ENCODE assay signal across 16 cellular contexts in genomic region chr6:21441386-21441785, GRCh38.
DNase-seq lines count a peak whose midpoint lies in the region; ATAC-seq and TF ChIP-seq lines count a peak whose summit lies in the region.
"Had no signal": no experiment of that assay in that cellular context is flagged by ENCODE, and none has a peak within 500 bp of the region (broad histone marks: within the 10 kb centered on the region; RNA-seq: fewer than 3 reads in every experiment).

No MANE protein-coding gene starts in this region.

- CTCF ChIA-PET in MCF 10A (lab: Yijun Ruan, JAX) = interaction anchor here (0.6 to 0.8 kb wide), 2 partner anchors 177 to 805 kb away, joined by 3 read pairs; no protein-coding TSS in a partner anchor
- CTCF ChIA-PET in mammary epithelial cell (lab: Charles Lee; ENCODE audit: low non-redundant PET) = no interaction called here
- CTCF ChIA-PET in SK-N-SH (lab: Yijun Ruan, JAX) = no interaction called here

- no peaks in the 10 kb centered on the region for H3K79me2 ChIP-seq in mammary epithelial cell (ENCODE audit: insufficient read depth, low read length)
- no peaks in the 10 kb centered on the region for H3K79me2 ChIP-seq in SK-N-SH (ENCODE audit: insufficient read depth)

- H3K4me1 ChIP-seq in breast epithelium (no peaks in the 10 kb centered on the region), mammary epithelial cell (ENCODE audit: insufficient read depth, low read length) (peaks cover 8% of the 10 kb centered on the region), ovary (ENCODE audit: insufficient read depth) (peaks cover 2% of the 10 kb centered on the region), spleen (peaks cover 0 to 23% (median 13%) of the 10 kb centered on the region in 6 donors), SK-N-SH (ENCODE audit: control insufficient read depth in 1 of 2, insufficient read depth in 2 of 2, low read depth in 1 of 2, low read length in 1 of 2) (no peaks in the 10 kb centered on the region)

- H3F3A ChIP-seq in SK-N-SH (replicated peaks; ENCODE audit: insufficient read depth) = no peaks in the 10 kb centered on the region

- H3K4me2 ChIP-seq in mammary epithelial cell (ENCODE audit: insufficient read depth, low read depth, low read length) = no peak overlapping the region
- H3K4me2 ChIP-seq in SK-N-SH = no peak overlapping the region

- H3K9ac ChIP-seq in mammary epithelial cell (ENCODE audit: insufficient read depth, low read length) (no peak overlapping the region), SK-N-SH (no peak overlapping the region)

- DNase-seq in MCF 10A (ENCODE audit: unreplicated experiment) (peak; percentile 65), breast epithelium (ENCODE audit: low spot score in 2 of 2) (no peak), NOMO-1 treated with DMSO at 0.1 percent for 48 hours (lab: John Stamatoyannopoulos, UW; ENCODE audit: unreplicated experiment) (peak; percentile 75), mammary epithelial cell (peak; percentile 49), ovary (no peak), spleen (no peak), Right ventricle myocardium superior (no peak), SK-N-SH (no peak)
- DNase-seq: activated CD8-positive, alpha-beta memory T cell treated with anti-CD3 and anti-CD28 coated beads for 24 hours; activated gamma-delta T cell treated with Interleukin-2 at 50 U/mL for 16 hours; Calu3; central memory CD4-positive, alpha-beta T cell; glutamatergic neuron; NCI-H1694; NCI-H524 had no signal

- no peak for TF ChIP-seq EP300 in ovary (IDR thresholded peaks at IDR 0.05)
- no peak for TF ChIP-seq EP300 in SK-N-SH (IDR thresholded peaks at IDR 0.05; ENCODE audit: borderline replicate concordance in 1 of 2, low read depth in 1 of 2, low read length in 1 of 2)

- ATAC-seq in Right ventricle myocardium superior (ENCODE audit: poor library complexity) = no peak
- ATAC-seq: Panc1 had no signal

- H2AFZ ChIP-seq in mammary epithelial cell (ENCODE audit: low read depth, low read length) = no peak overlapping the region
- no peak overlapping the region for H2AFZ ChIP-seq in SK-N-SH (ENCODE audit: low read depth)

- H3K4me3 ChIP-seq in breast epithelium (no peak overlapping the region), mammary epithelial cell (replicated peaks in 1 of 3; ENCODE audit: insufficient read depth in 1 of 3, low read depth in 2 of 3, low read length in 3 of 3) (no peak overlapping the region), ovary (no peak overlapping the region), spleen (no peak overlapping the region), SK-N-SH (ENCODE audit: low read depth in 2 of 2, low read length in 1 of 2) (no peak overlapping the region)

- POLR2A ChIA-PET in MCF 10A (lab: Yijun Ruan, JAX) (no interaction called here), SK-N-SH (lab: Yijun Ruan, JAX) (no interaction called here)

- no peak for TF ChIP-seq RAD21 in SK-N-SH (IDR thresholded peaks at IDR 0.05; ENCODE audit: low read length)

- dilution Hi-C loops in mammary epithelial cell (cut with HindIII; ENCODE audit: low sequenced_read_pairs) = no loop called here

- 81% methylated on average over 6 of the region's 6 CpGs for WGBS in mammary epithelial cell (ENCODE audit: low coverage, missing lambda C conversion rate)
- 89 to 95% (median 92%) methylated on average over 6 of the region's 6 CpGs for WGBS in ovary, 3 donors
- WGBS in spleen, 5 donors = 56 to 70% (median 67%) methylated on average over 6 of the region's 6 CpGs
- 72% methylated on average over 6 of the region's 6 CpGs for WGBS in SK-N-SH (ENCODE audit: low lambda C conversion rate)

- no peak overlapping the region for H3K27ac Mint-ChIP-seq in MCF 10A (ENCODE audit: low read depth, unreplicated experiment)

- TF ChIP-seq POLR2A in breast epithelium (IDR thresholded peaks at IDR 0.05) (no peak), ovary (IDR thresholded peaks at IDR 0.05) (no peak), spleen (IDR thresholded peaks at IDR 0.05) (no peak)

- TF ChIP-seq CTCF in MCF 10A (IDR thresholded peaks at IDR 0.05; ENCODE audit: unreplicated experiment) (no peak), breast epithelium (IDR thresholded peaks at IDR 0.05) (no peak), mammary epithelial cell (conservative IDR thresholded peaks at IDR 0.05 in 1 of 2, IDR thresholded peaks at IDR 0.05 in 1 of 2; ENCODE audit: extremely low read depth in 1 of 2, insufficient read depth in 1 of 2, low read depth in 1 of 2, low read length in 2 of 2) (no peak), ovary (IDR thresholded peaks at IDR 0.05) (no peak), spleen (IDR thresholded peaks at IDR 0.05 in 8 of 11, conservative IDR thresholded peaks at IDR 0.05 in 3 of 11) (no peak), SK-N-SH (IDR thresholded peaks at IDR 0.05) (no peak)

- H3K9me3 Mint-ChIP-seq in MCF 10A (ENCODE audit: unreplicated experiment) = no peaks in the 10 kb centered on the region

- H3K27me3 Mint-ChIP-seq in MCF 10A (ENCODE audit: insufficient read depth, unreplicated experiment) = no peaks in the 10 kb centered on the region

- no peak overlapping the region for H3K27ac ChIP-seq in breast epithelium
- no peak overlapping the region for H3K27ac ChIP-seq in mammary epithelial cell (ENCODE audit: insufficient read depth, low read depth, low read length)
- H3K27ac ChIP-seq in ovary = no peak overlapping the region
- H3K27ac ChIP-seq in spleen = peak overlapping the region in 1 of 8 donors; percentile 57
- no peak overlapping the region for H3K27ac ChIP-seq in SK-N-SH (ENCODE audit: low read depth in 2 of 2, low read length in 1 of 2)

- H3K36me3 ChIP-seq in breast epithelium (no peaks in the 10 kb centered on the region), mammary epithelial cell (ENCODE audit: insufficient read depth, low read length) (no peaks in the 10 kb centered on the region), ovary (no peaks in the 10 kb centered on the region), spleen (no peaks in the 10 kb centered on the region), SK-N-SH (replicated peaks in 1 of 2; ENCODE audit: control insufficient read depth in 1 of 2, insufficient read depth in 2 of 2, low read length in 1 of 2) (no peaks in the 10 kb centered on the region)

- no peak overlapping the region for H3K4me3 Mint-ChIP-seq in MCF 10A (ENCODE audit: unreplicated experiment)

- no peaks in the 10 kb centered on the region for H3K36me3 Mint-ChIP-seq in MCF 10A (ENCODE audit: insufficient read depth, unreplicated experiment)

- H4K20me1 ChIP-seq in mammary epithelial cell (ENCODE audit: insufficient read depth, low read length) (no peaks in the 10 kb centered on the region), SK-N-SH (ENCODE audit: insufficient read depth) (no peaks in the 10 kb centered on the region)

- in situ Hi-C loops in mammary epithelial cell (cut with MboI; ENCODE audit: low sequenced_read_pairs in 2 of 2) = no loop called here

- H3K9me3 ChIP-seq in breast epithelium (no peaks in the 10 kb centered on the region), mammary epithelial cell (replicated peaks; ENCODE audit: insufficient read depth, low read length) (no peaks in the 10 kb centered on the region), ovary (no peaks in the 10 kb centered on the region), spleen (no peaks in the 10 kb centered on the region), SK-N-SH (no peaks in the 10 kb centered on the region)

- intact Hi-C loops in MCF 10A (cut with micrococcal nuclease) = no loop called here
- intact Hi-C loops in breast epithelium (cut with DNase I; ENCODE audit: low total_unique reads) = no loop called here
- intact Hi-C loops in mammary epithelial cell (cut with micrococcal nuclease) = no loop called here
- intact Hi-C loops in ovary (cut with DNase I) = no loop called here
- intact Hi-C loops in spleen (cut with DNase I; ENCODE audit: low total_unique reads) = no loop called here
- intact Hi-C loops in Right ventricle myocardium superior (cut with DNase I) = no loop called here

- H3K9me2 ChIP-seq in SK-N-SH = no peaks in the 10 kb centered on the region

- H3K4me1 Mint-ChIP-seq in MCF 10A (ENCODE audit: insufficient read depth, unreplicated experiment) = no peaks in the 10 kb centered on the region

- H3K27me3 ChIP-seq in breast epithelium = no peaks in the 10 kb centered on the region
- no peaks in the 10 kb centered on the region for H3K27me3 ChIP-seq in mammary epithelial cell (ENCODE audit: insufficient read depth, low read length)
- no peaks in the 10 kb centered on the region for H3K27me3 ChIP-seq in ovary
- no peaks in the 10 kb centered on the region for H3K27me3 ChIP-seq in spleen (replicated peaks in 1 of 7)
- H3K27me3 ChIP-seq in SK-N-SH (ENCODE audit: insufficient read depth) = no peaks in the 10 kb centered on the region

- BruUV-seq in MCF 10A (replicated peaks; lab: Mats Ljungman, UMichigan) (no TSS peak), mammary epithelial cell (replicated peaks; lab: Mats Ljungman, UMichigan) (no TSS peak)

TF ChIP-seq in SK-N-SH, 30 proteins besides CTCF, POLR2A, EP300 and RAD21 (continues in another document):
- TF ChIP-seq MXI1 (IDR thresholded peaks at IDR 0.05; ENCODE audit: low read depth, low read length) = no peak
- no peak for TF ChIP-seq ELF1 (IDR thresholded peaks at IDR 0.05)
- TF ChIP-seq MEF2A (IDR thresholded peaks at IDR 0.05; ENCODE audit: borderline replicate concordance, low read depth) = no peak
- TF ChIP-seq, protein P1, sequence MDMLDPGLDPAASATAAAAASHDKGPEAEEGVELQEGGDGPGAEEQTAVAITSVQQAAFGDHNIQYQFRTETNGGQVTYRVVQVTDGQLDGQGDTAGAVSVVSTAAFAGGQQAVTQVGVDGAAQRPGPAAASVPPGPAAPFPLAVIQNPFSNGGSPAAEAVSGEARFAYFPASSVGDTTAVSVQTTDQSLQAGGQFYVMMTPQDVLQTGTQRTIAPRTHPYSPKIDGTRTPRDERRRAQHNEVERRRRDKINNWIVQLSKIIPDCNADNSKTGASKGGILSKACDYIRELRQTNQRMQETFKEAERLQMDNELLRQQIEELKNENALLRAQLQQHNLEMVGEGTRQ (IDR thresholded peaks at IDR 0.05; ENCODE audit: borderline replicate concordance, low read depth, low read length) = no peak
- TF ChIP-seq SMC3 (IDR thresholded peaks at IDR 0.05; ENCODE audit: low read depth, low read length) = no peak
- no peak for TF ChIP-seq POLR2AphosphoS5 (IDR thresholded peaks at IDR 0.05; ENCODE audit: low read depth, low read length)
- TF ChIP-seq GATA2 (CRISPR knock-in tag; IDR thresholded peaks at IDR 0.05) = no peak
- no peak for TF ChIP-seq TEAD4 (IDR thresholded peaks at IDR 0.05; ENCODE audit: borderline replicate concordance, insufficient read depth)
- no peak for TF ChIP-seq NFIC (IDR thresholded peaks at IDR 0.05; ENCODE audit: borderline replicate concordance)

Comparison
In these comparisons a context has a peak if more than half of its experiments do, and no peak if none do; other contexts are left out.
1. DNase-seq: peak in MCF 10A (single experiment), NOMO-1 treated with DMSO at 0.1 percent for 48 hours (single experiment) and mammary epithelial cell (single experiment); none in breast epithelium (0 of 2), ovary (0 of 5), spleen (single experiment), Right ventricle myocardium superior (single experiment) and SK-N-SH (single experiment).